ENCODE assay signal across 16 cellular contexts in genomic region chr4:113356452-113356851, GRCh38.
DNase-seq lines count a peak whose midpoint lies in the region; FAIRE-seq and TF ChIP-seq lines count a peak whose summit lies in the region.
"Had no signal": no experiment of that assay in that cellular context is flagged by ENCODE, and none has a peak within 500 bp of the region (broad histone marks: within the 10 kb centered on the region; RNA-seq: fewer than 3 reads in every experiment).

No MANE protein-coding gene starts in this region.

- CTCF ChIA-PET in activated naive CD4-positive, alpha-beta T cell treated with anti-CD3 and anti-CD28 coated beads for 36 hours (lab: Charles Lee) = interaction anchor here (0.7 to 1.8 kb wide), 6 partner anchors 11 to 539 kb away, joined by 3 to 4 read pairs (median 4); no protein-coding TSS in a partner anchor

- H2AFZ ChIP-seq in KMS-11 (ENCODE audit: low read depth) = no peak overlapping the region

- peaks cover 26% of the 10 kb centered on the region for H3K9me3 Mint-ChIP-seq in activated naive CD4-positive, alpha-beta T cell treated with anti-CD3 and anti-CD28 coated beads for 36 hours
- peaks cover 36% of the 10 kb centered on the region for H3K9me3 Mint-ChIP-seq in activated naive CD8-positive, alpha-beta T cell treated with anti-CD3 and anti-CD28 coated beads for 36 hours

- peaks cover 39% of the 10 kb centered on the region for H3K4me1 Mint-ChIP-seq in activated naive CD4-positive, alpha-beta T cell treated with anti-CD3 and anti-CD28 coated beads for 36 hours (ENCODE audit: low read depth)
- peaks cover 25% of the 10 kb centered on the region for H3K4me1 Mint-ChIP-seq in activated naive CD8-positive, alpha-beta T cell treated with anti-CD3 and anti-CD28 coated beads for 36 hours

- H3K27ac ChIP-seq in KMS-11 = no peak overlapping the region
- H3K27ac ChIP-seq: neutrophil had no signal

- peak overlapping the region; percentile 59 for H3K4me3 Mint-ChIP-seq in activated naive CD4-positive, alpha-beta T cell treated with anti-CD3 and anti-CD28 coated beads for 36 hours
- H3K4me3 Mint-ChIP-seq in activated naive CD8-positive, alpha-beta T cell treated with anti-CD3 and anti-CD28 coated beads for 36 hours = no peak overlapping the region
- H3K4me3 Mint-ChIP-seq: H9 had no signal

- TF ChIP-seq POLR2A in GM12892 (IDR thresholded peaks at IDR 0.05; ENCODE audit: low read depth, low read length) = no peak

- peak overlapping the region; percentile 55 for H3K4me2 ChIP-seq in KMS-11
- H3K4me2 ChIP-seq in skeletal muscle satellite cell (ENCODE audit: low read length) = peak overlapping the region; percentile 80

- peak overlapping the region; percentile 98 for H3K27ac Mint-ChIP-seq in activated naive CD4-positive, alpha-beta T cell treated with anti-CD3 and anti-CD28 coated beads for 36 hours
- H3K27ac Mint-ChIP-seq in activated naive CD8-positive, alpha-beta T cell treated with anti-CD3 and anti-CD28 coated beads for 36 hours = peak overlapping the region; percentile 90
- H3K27ac Mint-ChIP-seq: H9 had no signal

- H4K20me1 ChIP-seq in KMS-11 (ENCODE audit: insufficient read depth) = no peaks in the 10 kb centered on the region

- no peak overlapping the region for H3K9ac ChIP-seq in KMS-11
- no peak overlapping the region for H3K9ac ChIP-seq in skeletal muscle satellite cell (ENCODE audit: low read depth, low read length)

- peaks cover 13% of the 10 kb centered on the region for H3K36me3 Mint-ChIP-seq in activated naive CD4-positive, alpha-beta T cell treated with anti-CD3 and anti-CD28 coated beads for 36 hours (ENCODE audit: low read depth)
- peaks cover 19% of the 10 kb centered on the region for H3K36me3 Mint-ChIP-seq in activated naive CD8-positive, alpha-beta T cell treated with anti-CD3 and anti-CD28 coated beads for 36 hours

- DNase-seq in activated naive CD4-positive, alpha-beta T cell treated with anti-CD3 and anti-CD28 coated beads for 36 hours = no peak
- DNase-seq in activated naive CD4-positive, alpha-beta T cell (lab: John Stamatoyannopoulos, UW) = no peak
- peak; percentile 1 for DNase-seq in activated naive CD8-positive, alpha-beta T cell treated with anti-CD3 and anti-CD28 coated beads for 36 hours
- DNase-seq in GM12892 (ENCODE audit: insufficient read length) (no peak), posterior cingulate gyrus (no peak), NCI-H2081 (lab: John Stamatoyannopoulos, UW) (no peak)
- DNase-seq: activated gamma-delta T cell, H9, midbrain, NCI-H187 treated with DMSO at 0.1 percent for 48 hours, NCI-H345, SW 1271 had no signal

- H3K36me3 ChIP-seq in KMS-11 (ENCODE audit: insufficient read depth) (no peaks in the 10 kb centered on the region), skeletal muscle satellite cell (ENCODE audit: insufficient read depth, low read length) (no peaks in the 10 kb centered on the region)
- H3K36me3 ChIP-seq: brain microvascular endothelial cell, neutrophil had no signal

- TF ChIP-seq CTCF in KMS-11 (conservative IDR thresholded peaks at IDR 0.05; ENCODE audit: low read depth, low read length) = no peak

- peaks cover 42% of the 10 kb centered on the region for H3K27me3 Mint-ChIP-seq in activated naive CD4-positive, alpha-beta T cell treated with anti-CD3 and anti-CD28 coated beads for 36 hours (ENCODE audit: low read depth)
- peaks cover 46% of the 10 kb centered on the region for H3K27me3 Mint-ChIP-seq in activated naive CD8-positive, alpha-beta T cell treated with anti-CD3 and anti-CD28 coated beads for 36 hours

- H3K4me3 ChIP-seq in KMS-11 (IDR thresholded peaks at IDR 0.05; ENCODE audit: insufficient read depth, low read depth, low read length) (no peak overlapping the region), skeletal muscle satellite cell (ENCODE audit: low read length) (peak overlapping the region; percentile 13)

- FAIRE-seq in GM12892 (lab: Jason Lieb, UNC) = no peak

- H3K9me3 ChIP-seq in skeletal muscle satellite cell (replicated peaks; ENCODE audit: low read length) = peaks cover 8% of the 10 kb centered on the region
- H3K9me3 ChIP-seq: neutrophil had no signal

- no peaks in the 10 kb centered on the region for H3K79me2 ChIP-seq in KMS-11 (ENCODE audit: insufficient read depth, low read depth)

- intact Hi-C loops in activated naive CD4-positive, alpha-beta T cell treated with anti-CD3 and anti-CD28 coated beads for 36 hours (cut with micrococcal nuclease) = no loop called here
- intact Hi-C loops in posterior cingulate gyrus (cut with DNase I) = no loop called here

- peaks cover 22% of the 10 kb centered on the region for H3K4me1 ChIP-seq in KMS-11 (ENCODE audit: low read depth, poor library complexity, severe bottlenecking)
- H3K4me1 ChIP-seq in skeletal muscle satellite cell (ENCODE audit: control insufficient read depth, insufficient read depth, low read length) = peaks cover 17% of the 10 kb centered on the region

- H3K27me3 ChIP-seq in KMS-11 (ENCODE audit: insufficient read depth, low read depth) = no peaks in the 10 kb centered on the region
- H3K27me3 ChIP-seq in skeletal muscle satellite cell (ENCODE audit: control insufficient read depth, insufficient read depth, low read length) = no peaks in the 10 kb centered on the region
- H3K27me3 ChIP-seq: neutrophil had no signal
